In the genomic region with DNA sequence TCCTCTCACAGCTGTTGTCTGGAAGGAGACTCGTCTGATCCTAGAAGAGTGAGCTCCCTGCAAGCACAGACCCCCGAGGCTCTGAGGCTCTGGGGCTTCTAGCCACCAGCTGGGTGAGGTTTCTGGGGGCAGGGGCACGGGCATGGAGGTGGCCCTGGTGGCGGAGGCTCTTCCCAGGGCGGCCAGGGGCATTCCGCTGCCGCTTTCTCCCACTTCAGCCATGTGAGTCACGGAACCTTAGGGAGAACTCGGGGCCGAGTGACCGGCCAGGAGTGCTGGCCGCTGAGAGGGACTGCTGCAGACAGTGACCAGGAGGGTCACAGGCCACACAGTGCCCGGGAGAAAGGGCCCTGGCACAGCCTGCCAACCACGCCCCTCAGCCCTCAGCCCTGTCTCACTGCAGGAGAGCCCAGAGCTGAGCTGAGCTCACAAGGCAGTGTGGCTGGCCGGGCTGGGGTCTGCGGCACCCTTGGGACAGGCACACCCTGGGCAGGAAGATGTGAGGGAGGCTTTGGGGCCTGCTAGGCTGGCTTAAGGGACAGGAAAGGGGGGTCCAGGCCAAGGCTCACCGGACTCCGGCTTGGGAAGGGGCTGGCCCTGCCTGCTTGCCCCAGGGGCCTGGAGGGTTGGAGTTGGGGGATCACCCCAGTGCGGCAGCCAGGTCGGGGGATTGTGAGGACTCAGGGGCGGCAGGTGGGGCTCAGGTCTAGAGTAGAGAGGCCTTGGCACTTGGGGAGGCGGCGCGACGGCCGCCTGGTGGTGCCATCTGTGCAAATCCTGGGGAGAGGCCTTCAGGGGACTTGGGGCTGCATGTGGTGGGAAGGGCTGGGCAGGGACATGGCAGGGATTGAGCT, we compare ENCODE assay signal across 1 cellular context.
TF ChIP-seq lines count a peak whose summit lies in the region.

No MANE protein-coding gene starts in this region.

TF ChIP-seq in HepG2, 621 proteins besides CTCF, POLR2A, EP300 and RAD21:
- TF ChIP-seq ZEB1 (IDR thresholded peaks at IDR 0.05; ENCODE audit: insufficient replicate concordance, low read depth), result no peak
- TF ChIP-seq, protein P1, sequence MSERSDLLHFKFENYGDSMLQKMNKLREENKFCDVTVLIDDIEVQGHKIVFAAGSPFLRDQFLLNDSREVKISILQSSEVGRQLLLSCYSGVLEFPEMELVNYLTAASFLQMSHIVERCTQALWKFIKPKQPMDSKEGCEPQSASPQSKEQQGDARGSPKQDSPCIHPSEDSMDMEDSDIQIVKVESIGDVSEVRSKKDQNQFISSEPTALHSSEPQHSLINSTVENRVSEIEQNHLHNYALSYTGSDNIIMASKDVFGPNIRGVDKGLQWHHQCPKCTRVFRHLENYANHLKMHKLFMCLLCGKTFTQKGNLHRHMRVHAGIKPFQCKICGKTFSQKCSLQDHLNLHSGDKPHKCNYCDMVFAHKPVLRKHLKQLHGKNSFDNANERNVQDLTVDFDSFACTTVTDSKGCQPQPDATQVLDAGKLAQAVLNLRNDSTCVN (CRISPR knock-in tag; IDR thresholded peaks at IDR 0.05; ENCODE audit: borderline replicate concordance), result no peak
- no peak for TF ChIP-seq HBP1 (CRISPR knock-in tag; IDR thresholded peaks at IDR 0.05; ENCODE audit: low read depth)
- no peak for TF ChIP-seq MAFK (conservative IDR thresholded peaks at IDR 0.05 in 1 of 2, IDR thresholded peaks at IDR 0.05 in 1 of 2; ENCODE audit: low read length in 2 of 2)
- no peak for TF ChIP-seq ZFP36L2 (CRISPR knock-in tag; IDR thresholded peaks at IDR 0.05)
- no peak for TF ChIP-seq SKI (IDR thresholded peaks at IDR 0.05; ENCODE audit: partially characterized antibody)
- TF ChIP-seq, protein P2, sequence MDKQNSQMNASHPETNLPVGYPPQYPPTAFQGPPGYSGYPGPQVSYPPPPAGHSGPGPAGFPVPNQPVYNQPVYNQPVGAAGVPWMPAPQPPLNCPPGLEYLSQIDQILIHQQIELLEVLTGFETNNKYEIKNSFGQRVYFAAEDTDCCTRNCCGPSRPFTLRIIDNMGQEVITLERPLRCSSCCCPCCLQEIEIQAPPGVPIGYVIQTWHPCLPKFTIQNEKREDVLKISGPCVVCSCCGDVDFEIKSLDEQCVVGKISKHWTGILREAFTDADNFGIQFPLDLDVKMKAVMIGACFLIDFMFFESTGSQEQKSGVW (CRISPR knock-in tag; IDR thresholded peaks at IDR 0.05; ENCODE audit: borderline replicate concordance), result no peak
- no peak for TF ChIP-seq TAF1 (CRISPR knock-in tag; IDR thresholded peaks at IDR 0.05)
- TF ChIP-seq ZNF749 (CRISPR knock-in tag; IDR thresholded peaks at IDR 0.05; ENCODE audit: borderline replicate concordance), result no peak
- no peak for TF ChIP-seq ZNF318 (CRISPR knock-in tag; IDR thresholded peaks at IDR 0.05)
- TF ChIP-seq BRCA1 (CRISPR knock-in tag; IDR thresholded peaks at IDR 0.05), result no peak
